In genomic region chr18:33231474-33232317, GRCh38 we compare ENCODE assay signal across 8 cellular contexts.
DNase-seq lines count a peak whose midpoint lies in the region; FAIRE-seq and TF ChIP-seq lines count a peak whose summit lies in the region.

No MANE protein-coding gene starts in this region.

- no peak overlapping the region for H3K27ac ChIP-seq in RWPE1

- in situ Hi-C loops in astrocyte of the spinal cord (cut with HindIII; ENCODE audit: low sequenced_read_pairs): no loop called here

- DNase-seq in GM12864 (ENCODE audit: low read depth) (peak; percentile 24), HFF-Myc (ENCODE audit: extremely low read depth, low read depth) (peak; percentile 39), M059J (ENCODE audit: low read depth) (peak; percentile 44), RWPE1 (ENCODE audit: low spot score) (peak; percentile 10), astrocyte of the spinal cord (ENCODE audit: low read depth, low spot score) (peak; percentile 76), iPS-NIHi11 (ENCODE audit: low spot score) (peak; percentile 68), smooth muscle cell of the brain vasculature (ENCODE audit: low read depth, low spot score) (peak; percentile 55)

- no peak overlapping the region for H3K4me3 ChIP-seq in GM12864 (ENCODE audit: low read depth, low read length)
- no peak overlapping the region for H3K4me3 ChIP-seq in HFF-Myc (replicated peaks; ENCODE audit: low read depth, low read length)
- no peak overlapping the region for H3K4me3 ChIP-seq in astrocyte of the spinal cord (ENCODE audit: low read depth, low read length)

- POLR2A ChIA-PET in RWPE1 (lab: Yijun Ruan, JAX; ENCODE audit: low non-redundant PET): no interaction called here

- CTCF ChIA-PET in RWPE1 (lab: Yijun Ruan, JAX): interaction anchor here (0.5 to 1.4 kb wide), 9 partner anchors 10 to 658 kb away, joined by 3 to 5 read pairs (median 4); no protein-coding TSS in a partner anchor

- peak; percentile 84 for FAIRE-seq in A204.1 (lab: Jason Lieb, UNC)

- TF ChIP-seq CTCF in GM12864 (IDR thresholded peaks at IDR 0.05; ENCODE audit: low read depth, low read length, missing control alignments) (peak; percentile 94), HFF-Myc (IDR thresholded peaks at IDR 0.05; ENCODE audit: low read depth, low read length, missing control alignments) (peak; percentile 93), RWPE1 (conservative IDR thresholded peaks at IDR 0.05; ENCODE audit: low read depth) (peak; percentile 92), astrocyte of the spinal cord (IDR thresholded peaks at IDR 0.05; ENCODE audit: low read depth, low read length) (peak; percentile 94)

Comparison
In these comparisons a context has a peak if more than half of its experiments do, and no peak if none do; other contexts are left out.
1. DNase-seq: peak in every context shown above with its lines; median percentile 76 in astrocyte of the spinal cord; 68 in iPS-NIHi11; 55 in smooth muscle cell of the brain vasculature; 44 in M059J; 39 in HFF-Myc; 24 in GM12864; 10 in RWPE1.